In the genomic region with DNA sequence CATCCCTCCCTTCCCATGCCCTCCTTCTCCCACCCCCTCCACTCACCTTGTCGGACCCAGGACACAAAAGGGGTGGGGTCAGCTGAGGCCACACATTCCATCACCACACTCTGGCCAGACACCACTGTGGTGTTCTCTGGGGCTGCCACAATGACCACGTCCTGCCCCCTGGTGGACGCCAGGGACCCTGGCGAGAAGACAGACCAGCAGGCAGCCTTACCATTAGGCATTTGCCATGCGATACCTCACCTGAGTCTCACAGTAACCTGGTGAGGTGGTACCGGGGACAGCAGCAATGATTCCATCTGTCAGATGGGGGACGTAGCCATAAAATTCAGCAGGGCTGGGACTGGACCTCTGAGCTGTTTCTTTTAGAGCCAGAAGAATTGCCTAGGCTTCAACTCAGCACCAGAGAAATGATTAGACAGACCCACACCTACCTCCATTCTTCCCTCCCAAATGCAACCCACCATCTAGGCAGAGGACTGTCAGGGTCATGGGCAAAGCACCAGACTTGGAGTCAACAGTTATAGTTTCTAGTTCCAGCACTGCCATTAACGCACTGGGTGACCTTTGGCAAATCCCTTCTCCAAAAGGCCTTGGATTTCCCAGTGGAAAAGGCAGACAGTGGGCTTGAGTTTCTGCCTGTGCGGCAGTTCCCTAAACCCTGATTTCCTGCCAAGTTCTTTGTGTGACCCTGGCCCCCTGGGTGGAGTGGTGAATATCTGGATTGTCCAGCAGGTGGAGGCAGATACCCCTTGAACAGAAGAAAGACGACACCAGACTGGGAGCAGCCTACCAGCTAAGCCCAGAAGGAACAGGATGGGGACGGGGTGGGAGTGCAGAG, we compare ENCODE assay signal across 8 cellular contexts. TPM values are rescaled to one million over a fixed set of nuclear protein-coding genes. Genes with fewer than 3 reads are reported as not detected.
DNase-seq lines count a peak whose midpoint lies in the region; ATAC-seq and TF ChIP-seq lines count a peak whose summit lies in the region.

No MANE protein-coding gene starts in this region.

- in situ Hi-C loops in gastrocnemius medialis (cut with MboI; ENCODE audit: low sequenced_read_pairs in 4 of 4): no loop called here

- ATAC-seq in gastrocnemius medialis (peak; percentile 79 to 92), HG03196 (IDR thresholded peaks at IDR 0.05; ENCODE audit: unreplicated experiment) (no peak), HG03457 (IDR thresholded peaks at IDR 0.05; ENCODE audit: unreplicated experiment) (no peak)

- H3K27me3 ChIP-seq in SJSA1 (replicated peaks) (no peaks in the 10 kb centered on the region), gastrocnemius medialis (no peaks in the 10 kb centered on the region)

- TF ChIP-seq POLR2A in gastrocnemius medialis (IDR thresholded peaks at IDR 0.05): no peak

- H3K4me1 ChIP-seq in SJSA1 (replicated peaks): 0 out of 2 replicates have a peak, but pooled peaks cover 5% of the 10 kb centered on the region
- H3K4me1 ChIP-seq in gastrocnemius medialis: peaks cover 23% of the 10 kb centered on the region in 2 donors

- H3K9me3 ChIP-seq in SJSA1 (replicated peaks) (no peaks in the 10 kb centered on the region), gastrocnemius medialis (no peaks in the 10 kb centered on the region)

- DNase-seq in GM10266 (ENCODE audit: extremely low spot score) (peak; percentile 89), NCI-H1092 (lab: John Stamatoyannopoulos, UW) (peak; percentile 64), SJSA1 (ENCODE audit: low read depth in 1 of 2, low spot score in 2 of 2) (peak; percentile 40 to 73), amygdala (lab: John Stamatoyannopoulos, UW) (peak in 31 of 56 donors; percentile 3 to 58 (median 22)), hepatic stellate cell (ENCODE audit: low spot score) (peak; percentile 88), gastrocnemius medialis (peak in 1 of 2 donors; percentile 70)

- intact Hi-C loops in gastrocnemius medialis (cut with DNase I; ENCODE audit: low total_unique reads): loop anchor here (2.0 to 5.0 kb wide), 2 partner anchors 52 to 84 kb away; no protein-coding TSS in a partner anchor

- H3K4me3 ChIP-seq in SJSA1 (no peak overlapping the region), gastrocnemius medialis (no peak overlapping the region)

- TF ChIP-seq CTCF in GM10266 (IDR thresholded peaks at IDR 0.05; ENCODE audit: control insufficient read depth, insufficient read depth, low read depth, missing control alignments) (peak; percentile 87), gastrocnemius medialis (IDR thresholded peaks at IDR 0.05 in 4 of 5, conservative IDR thresholded peaks at IDR 0.05 in 1 of 5) (peak; percentile 61 to 74 (median 63))

- H3K27ac ChIP-seq in SJSA1 (no peak overlapping the region), gastrocnemius medialis (peak overlapping the region; percentile 56 to 68 (median 60))

- H3K36me3 ChIP-seq in SJSA1: no peaks in the 10 kb centered on the region
- H3K36me3 ChIP-seq in gastrocnemius medialis: no peaks in the 10 kb centered on the region

RNA-seq across cellular contexts. Expression of gene IGDCC4, which starts 21.8 kb away (rescaled TPM):
- total RNA-seq in SJSA1 (2014; rRNA removed; shearing (Covaris generic)): 0.47 and 0.91 TPM in 2 replicates
- 1 to 10 TPM; 2.3 to 7.4 (median 2.8) TPM for total RNA-seq in gastrocnemius medialis

RNA-seq across cellular contexts. Expression of gene IGDCC3, which starts 23.2 kb away (rescaled TPM):
- not detected in 2 replicates for total RNA-seq in SJSA1 (2014; rRNA removed; shearing (Covaris generic))
- total RNA-seq in gastrocnemius medialis: not detected

Comparison
In these comparisons a context has a peak if more than half of its experiments do, and no peak if none do; other contexts are left out.
1. ATAC-seq: peak in gastrocnemius medialis (2 of 2); none in HG03196 (single experiment) and HG03457 (single experiment).